ENCODE assay signal across 8 cellular contexts in genomic region chr9:10548348-10548747, GRCh38.
"Had no signal": no experiment of that assay in that cellular context is flagged by ENCODE, and none has a peak within 500 bp of the region (broad histone marks: within the 10 kb centered on the region; RNA-seq: fewer than 3 reads in every experiment).

No MANE protein-coding gene starts in this region.

- H3K27ac ChIP-seq: HL-60, KMS-11 had no signal

- H3K4me3 ChIP-seq: K562 had no signal

- H3K27me3 Mint-ChIP-seq: IgD-negative memory B cell had no signal

- H3K4me3 Mint-ChIP-seq: IgD-negative memory B cell had no signal

- DNase-seq: IMR-90, KBM-7, KG1 had no signal

- H3K9ac ChIP-seq: KMS-11 had no signal

- H3K27ac Mint-ChIP-seq: IgD-negative memory B cell had no signal

- H3K4me1 Mint-ChIP-seq: IgD-negative memory B cell had no signal

- H3K36me3 Mint-ChIP-seq: IgD-negative memory B cell had no signal

- ATAC-seq: HepG2, K562 had no signal
